In the genomic region with DNA sequence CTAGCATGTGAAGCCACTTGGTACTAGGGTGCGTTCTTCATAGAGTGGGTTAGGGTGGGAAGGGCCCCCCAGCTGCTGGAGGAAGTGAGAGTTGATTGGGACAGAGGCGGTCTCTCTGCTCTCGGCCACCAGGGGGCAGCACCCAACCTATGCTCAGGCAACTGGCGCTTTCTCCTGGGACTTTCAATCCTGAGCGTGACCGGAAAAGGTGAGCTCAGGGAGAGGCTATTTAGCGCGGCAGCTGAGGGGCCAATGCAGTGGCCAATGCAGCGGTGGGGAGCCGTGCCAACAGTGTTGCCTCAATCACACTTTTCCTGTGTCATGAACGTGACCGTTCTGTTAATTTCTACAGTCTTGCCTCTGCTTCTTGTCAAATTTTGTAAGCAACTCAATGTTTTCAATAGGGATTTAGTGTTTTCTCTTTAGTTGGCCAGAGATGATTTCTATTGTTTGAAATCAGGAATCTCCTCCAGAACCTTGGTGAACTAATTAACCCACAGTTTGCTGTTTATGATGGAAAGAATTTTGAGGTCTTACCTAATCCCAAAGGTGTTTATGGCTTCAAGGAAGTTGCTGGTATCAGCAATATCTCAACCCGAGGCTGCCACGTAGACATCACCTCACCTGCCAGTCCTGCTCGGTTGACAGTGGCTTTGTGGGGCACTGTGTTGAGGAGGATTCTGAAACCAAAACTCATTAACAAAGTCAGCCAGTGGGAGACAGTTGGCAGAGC, we compare ENCODE assay signal across 8 cellular contexts.
DNase-seq lines count a peak whose midpoint lies in the region; ATAC-seq and TF ChIP-seq lines count a peak whose summit lies in the region.

No MANE protein-coding gene starts in this region.

- H3K27ac Mint-ChIP-seq in chondrocyte (ENCODE audit: unreplicated experiment) = peak overlapping the region; percentile 20

- H3K27ac ChIP-seq in HCT116 (ENCODE audit: low read depth, low read length) = no peak overlapping the region

- H3K4me1 ChIP-seq in HCT116 (ENCODE audit: control insufficient read depth in 1 of 2, insufficient read depth in 2 of 2, low read length in 2 of 2) = peaks cover 2 to 19% of the 10 kb centered on the region in 2 experiments; a peak in 2 of 4 replicates

- H3K9ac ChIP-seq in HCT116 (ENCODE audit: low read length) = no peak overlapping the region

- H3K9me2 ChIP-seq in HCT116 (ENCODE audit: insufficient read depth) = no peaks in the 10 kb centered on the region

- peak overlapping the region; percentile 59 for H3K4me2 ChIP-seq in HCT116 (ENCODE audit: low read length)

- intact Hi-C loops in HCT116 (cut with micrococcal nuclease) = loop anchor here (1.0 kb wide), 2 partner anchors 35 to 798 kb away; no protein-coding TSS in a partner anchor

- TF ChIP-seq RAD21 in HCT116 (IDR thresholded peaks at IDR 0.05; ENCODE audit: low read depth) = peak; percentile 89

- H3K4me3 Mint-ChIP-seq in chondrocyte (ENCODE audit: unreplicated experiment) = no peak overlapping the region

- no peaks in the 10 kb centered on the region for H3K36me3 ChIP-seq in HCT116 (ENCODE audit: control insufficient read depth in 1 of 2, insufficient read depth in 2 of 2, low read length in 2 of 2)

- DNase-seq in GM04503 (ENCODE audit: low read depth) = peak; percentile 84
- DNase-seq in HCT116 (ENCODE audit: low read depth, low spot score) = peak; percentile 83
- DNase-seq in NCI-H1436 (lab: John Stamatoyannopoulos, UW) = peak; percentile 71
- peak; percentile 19 for DNase-seq in activated CD4-positive, alpha-beta T cell treated with anti-CD3 and anti-CD28 coated beads for 1 hour
- DNase-seq in chondrocyte (ENCODE audit: low spot score) = no peak
- DNase-seq in left lobe of liver (ENCODE audit: low spot score) = peak; percentile 88
- peak; percentile 2 for DNase-seq in stimulated activated CD4-positive, alpha-beta T cell treated with anti-CD3 and anti-CD28 coated beads, Interleukin-2, amount 100 ng/mL, for 4 hours (ENCODE audit: low read depth)
- DNase-seq in cerebellar nuclear complex (lab: John Stamatoyannopoulos, UW) = no peak

- TF ChIP-seq CTCF in HCT116 (IDR thresholded peaks at IDR 0.05 in 2 of 3, conservative IDR thresholded peaks at IDR 0.05 in 1 of 3; ENCODE audit: borderline replicate concordance in 1 of 3, insufficient read depth in 1 of 3, low read depth in 2 of 3, low read length in 2 of 3) (peak; percentile 90 to 99 (median 99)), chondrocyte (IDR thresholded peaks at IDR 0.05) (peak; percentile 86)

- RAD21 ChIA-PET in HCT116 (lab: Charles Lee; ENCODE audit: low non-redundant PET in 1 of 2, low total read pairs in 2 of 2, uncharacterized antibody in 2 of 2, unreplicated experiment in 2 of 2) = interaction anchor here (0.6 to 1.1 kb wide), 8 partner anchors 9 to 797 kb away, joined by 3 to 6 read pairs (median 3); no protein-coding TSS in a partner anchor

- H3K27me3 Mint-ChIP-seq in chondrocyte (ENCODE audit: low read depth) = peaks cover 6% of the 10 kb centered on the region

- H3K4me1 Mint-ChIP-seq in chondrocyte (ENCODE audit: low read depth) = peaks cover 26% of the 10 kb centered on the region

- H3K4me3 ChIP-seq in HCT116 (replicated peaks in 1 of 2; ENCODE audit: low read depth in 1 of 2, low read length in 2 of 2) = peak overlapping the region in 1 of 2 experiments; percentile 26; a peak in 2 of 4 replicates

- H3K27me3 ChIP-seq in HCT116 (ENCODE audit: insufficient read depth, low read length) = no peaks in the 10 kb centered on the region; the same call in 1 of the 2 replicates

- POLR2A ChIA-PET in HCT116 (lab: Charles Lee) = interaction anchor here (1.3 to 1.4 kb wide), 2 partner anchors 8 to 18 kb away, joined by 5 to 7 read pairs; no protein-coding TSS in a partner anchor

- no peak for TF ChIP-seq POLR2A in HCT116 (IDR thresholded peaks at IDR 0.05; ENCODE audit: borderline replicate concordance, extremely low read depth, insufficient read depth, insufficient read length)

- peak overlapping the region; percentile 89 for H2AFZ ChIP-seq in HCT116 (ENCODE audit: low read depth, low read length, poor library complexity, severe bottlenecking)

- H3K9me3 ChIP-seq in HCT116 (ENCODE audit: control insufficient read depth in 1 of 2, insufficient read depth in 1 of 2, low read depth in 1 of 2, low read length in 2 of 2) = no peaks in the 10 kb centered on the region

- BruUV-seq in HCT116 (replicated peaks; lab: Mats Ljungman, UMichigan) = no TSS peak

- no peaks in the 10 kb centered on the region for H3K36me3 Mint-ChIP-seq in chondrocyte (ENCODE audit: low read depth)

- peaks cover 5% of the 10 kb centered on the region for H3K9me3 Mint-ChIP-seq in chondrocyte (ENCODE audit: low read depth)

- no peaks in the 10 kb centered on the region for H3K79me2 ChIP-seq in HCT116 (ENCODE audit: insufficient read depth, low read length)

- CTCF ChIA-PET in HCT116 (lab: Charles Lee) = interaction anchor here (0.6 to 2.2 kb wide), 52 partner anchors 9 to 1121 kb away, joined by 3 to 92 read pairs (median 5); no protein-coding TSS in a partner anchor

- ATAC-seq in HCT116 (peak; percentile 95), left lobe of liver (peak; percentile 100)

- no peaks in the 10 kb centered on the region for H4K20me1 ChIP-seq in HCT116 (ENCODE audit: insufficient read depth)

TF ChIP-seq in HCT116, 20 proteins besides CTCF, POLR2A, EP300 and RAD21:
- TF ChIP-seq JUND (IDR thresholded peaks at IDR 0.05) (no peak), POLR2AphosphoS5 (IDR thresholded peaks at IDR 0.05; ENCODE audit: low read depth, low read length) (peak; percentile 42; the same call in 1 of the 2 replicates), SRF (IDR thresholded peaks at IDR 0.05; ENCODE audit: low read depth) (no peak), ZFX (IDR thresholded peaks at IDR 0.05) (no peak), YY1 (IDR thresholded peaks at IDR 0.05; ENCODE audit: extremely low read depth, insufficient replicate concordance, low read depth, low read length) (peak; percentile 80), ZNF274 (IDR thresholded peaks at IDR 0.05; ENCODE audit: low read depth, low read length) (no peak), CBX3 (IDR thresholded peaks at IDR 0.05; ENCODE audit: low read depth) (peak; percentile 89)
- TF ChIP-seq, protein P1, sequence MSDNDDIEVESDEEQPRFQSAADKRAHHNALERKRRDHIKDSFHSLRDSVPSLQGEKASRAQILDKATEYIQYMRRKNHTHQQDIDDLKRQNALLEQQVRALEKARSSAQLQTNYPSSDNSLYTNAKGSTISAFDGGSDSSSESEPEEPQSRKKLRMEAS (IDR thresholded peaks at IDR 0.05) = peak; percentile 69
- TF ChIP-seq, protein P2, sequence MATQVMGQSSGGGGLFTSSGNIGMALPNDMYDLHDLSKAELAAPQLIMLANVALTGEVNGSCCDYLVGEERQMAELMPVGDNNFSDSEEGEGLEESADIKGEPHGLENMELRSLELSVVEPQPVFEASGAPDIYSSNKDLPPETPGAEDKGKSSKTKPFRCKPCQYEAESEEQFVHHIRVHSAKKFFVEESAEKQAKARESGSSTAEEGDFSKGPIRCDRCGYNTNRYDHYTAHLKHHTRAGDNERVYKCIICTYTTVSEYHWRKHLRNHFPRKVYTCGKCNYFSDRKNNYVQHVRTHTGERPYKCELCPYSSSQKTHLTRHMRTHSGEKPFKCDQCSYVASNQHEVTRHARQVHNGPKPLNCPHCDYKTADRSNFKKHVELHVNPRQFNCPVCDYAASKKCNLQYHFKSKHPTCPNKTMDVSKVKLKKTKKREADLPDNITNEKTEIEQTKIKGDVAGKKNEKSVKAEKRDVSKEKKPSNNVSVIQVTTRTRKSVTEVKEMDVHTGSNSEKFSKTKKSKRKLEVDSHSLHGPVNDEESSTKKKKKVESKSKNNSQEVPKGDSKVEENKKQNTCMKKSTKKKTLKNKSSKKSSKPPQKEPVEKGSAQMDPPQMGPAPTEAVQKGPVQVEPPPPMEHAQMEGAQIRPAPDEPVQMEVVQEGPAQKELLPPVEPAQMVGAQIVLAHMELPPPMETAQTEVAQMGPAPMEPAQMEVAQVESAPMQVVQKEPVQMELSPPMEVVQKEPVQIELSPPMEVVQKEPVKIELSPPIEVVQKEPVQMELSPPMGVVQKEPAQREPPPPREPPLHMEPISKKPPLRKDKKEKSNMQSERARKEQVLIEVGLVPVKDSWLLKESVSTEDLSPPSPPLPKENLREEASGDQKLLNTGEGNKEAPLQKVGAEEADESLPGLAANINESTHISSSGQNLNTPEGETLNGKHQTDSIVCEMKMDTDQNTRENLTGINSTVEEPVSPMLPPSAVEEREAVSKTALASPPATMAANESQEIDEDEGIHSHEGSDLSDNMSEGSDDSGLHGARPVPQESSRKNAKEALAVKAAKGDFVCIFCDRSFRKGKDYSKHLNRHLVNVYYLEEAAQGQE (IDR thresholded peaks at IDR 0.05; ENCODE audit: low read depth) = no peak
- TF ChIP-seq, protein P3, sequence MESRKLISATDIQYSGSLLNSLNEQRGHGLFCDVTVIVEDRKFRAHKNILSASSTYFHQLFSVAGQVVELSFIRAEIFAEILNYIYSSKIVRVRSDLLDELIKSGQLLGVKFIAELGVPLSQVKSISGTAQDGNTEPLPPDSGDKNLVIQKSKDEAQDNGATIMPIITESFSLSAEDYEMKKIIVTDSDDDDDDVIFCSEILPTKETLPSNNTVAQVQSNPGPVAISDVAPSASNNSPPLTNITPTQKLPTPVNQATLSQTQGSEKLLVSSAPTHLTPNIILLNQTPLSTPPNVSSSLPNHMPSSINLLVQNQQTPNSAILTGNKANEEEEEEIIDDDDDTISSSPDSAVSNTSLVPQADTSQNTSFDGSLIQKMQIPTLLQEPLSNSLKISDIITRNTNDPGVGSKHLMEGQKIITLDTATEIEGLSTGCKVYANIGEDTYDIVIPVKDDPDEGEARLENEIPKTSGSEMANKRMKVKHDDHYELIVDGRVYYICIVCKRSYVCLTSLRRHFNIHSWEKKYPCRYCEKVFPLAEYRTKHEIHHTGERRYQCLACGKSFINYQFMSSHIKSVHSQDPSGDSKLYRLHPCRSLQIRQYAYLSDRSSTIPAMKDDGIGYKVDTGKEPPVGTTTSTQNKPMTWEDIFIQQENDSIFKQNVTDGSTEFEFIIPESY (IDR thresholded peaks at IDR 0.05; ENCODE audit: extremely low read depth, insufficient replicate concordance, low read length) = peak; percentile 39
- TF ChIP-seq, protein P4, sequence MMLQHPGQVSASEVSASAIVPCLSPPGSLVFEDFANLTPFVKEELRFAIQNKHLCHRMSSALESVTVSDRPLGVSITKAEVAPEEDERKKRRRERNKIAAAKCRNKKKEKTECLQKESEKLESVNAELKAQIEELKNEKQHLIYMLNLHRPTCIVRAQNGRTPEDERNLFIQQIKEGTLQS (IDR thresholded peaks at IDR 0.05) = no peak

Comparison
In these comparisons a context has a peak if more than half of its experiments do, and no peak if none do; other contexts are left out.
1. DNase-seq: peak in GM04503 (single experiment), HCT116 (single experiment), NCI-H1436 (single experiment), activated CD4-positive, alpha-beta T cell treated with anti-CD3 and anti-CD28 coated beads for 1 hour (single experiment), left lobe of liver (single experiment) and stimulated activated CD4-positive, alpha-beta T cell treated with anti-CD3 and anti-CD28 coated beads, Interleukin-2, amount 100 ng/mL, for 4 hours (single experiment); none in chondrocyte (single experiment) and cerebellar nuclear complex (0 of 2).